In the genomic region with DNA sequence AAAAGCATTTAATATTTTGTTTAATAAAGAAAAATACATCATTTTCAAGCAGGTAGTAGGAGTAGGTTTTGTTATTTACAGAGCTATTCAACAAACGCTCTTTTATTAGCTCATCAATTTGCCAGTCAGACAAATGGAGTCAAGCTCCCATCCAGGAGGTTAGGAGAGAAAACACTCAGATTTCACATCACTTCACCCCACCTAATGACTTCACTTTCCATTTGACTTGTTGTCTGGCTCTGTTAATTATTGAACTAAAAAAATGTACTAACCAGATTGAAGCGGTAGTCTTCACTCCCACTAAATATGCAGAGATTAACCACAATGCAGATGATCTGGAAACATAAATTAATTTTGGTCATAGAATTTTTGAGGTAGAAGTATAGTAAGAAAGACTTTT, we compare ENCODE assay signal across 25 cellular contexts.
DNase-seq lines count a peak whose midpoint lies in the region; ATAC-seq, FAIRE-seq and TF ChIP-seq lines count a peak whose summit lies in the region.
"Had no signal": no experiment of that assay in that cellular context is flagged by ENCODE, and none has a peak within 500 bp of the region (broad histone marks: within the 10 kb centered on the region; RNA-seq: fewer than 3 reads in every experiment).

No MANE protein-coding gene starts in this region.

- no peaks in the 10 kb centered on the region for H3K36me3 ChIP-seq in GM12878 (ENCODE audit: control insufficient read depth in 2 of 2, insufficient read depth in 2 of 2, low read length in 1 of 2)
- H3K36me3 ChIP-seq: right atrium auricular region had no signal

- H4K20me1 ChIP-seq in GM12878 (ENCODE audit: control insufficient read depth, insufficient read depth), result no peaks in the 10 kb centered on the region

- TF ChIP-seq RAD21 in GM12878 (IDR thresholded peaks at IDR 0.05; ENCODE audit: insufficient read depth, low read depth, low read length), result no peak

- H3K4me2 ChIP-seq in GM12878 (ENCODE audit: control insufficient read depth, insufficient read depth), result no peak overlapping the region

- H2AFZ ChIP-seq in GM12878 (ENCODE audit: control insufficient read depth, low read depth, low read length), result no peak overlapping the region
- H2AFZ ChIP-seq: GM23248 had no signal

- BruUV-seq in GM12878 (replicated peaks; lab: Mats Ljungman, UMichigan), result no TSS peak

- POLR2A ChIA-PET in GM12878 (lab: Charles Lee), result no interaction called here

- no peak for FAIRE-seq in GM12878 (lab: Jason Lieb, UNC)
- FAIRE-seq: bronchial epithelial cell, keratinocyte had no signal

- CTCF ChIA-PET in GM12878 (lab: Yijun Ruan, JAX), result interaction anchor here (1.0 kb wide), 1 partner anchor 88 kb away, joined by 3 read pairs; no protein-coding TSS in a partner anchor

- TF ChIP-seq EP300 in GM12878 (IDR thresholded peaks at IDR 0.05; ENCODE audit: borderline replicate concordance in 1 of 2, control insufficient read depth in 1 of 2, low read depth in 2 of 2, low read length in 2 of 2), result peak in 1 of 2 experiments; percentile 26; a peak in 1 of 4 replicates

- H3K27me3 ChIP-seq in GM12878 (replicated peaks in 1 of 2; ENCODE audit: control insufficient read depth in 2 of 2, insufficient read depth in 2 of 2, low read length in 1 of 2) (no peaks in the 10 kb centered on the region), foreskin keratinocyte (no peaks in the 10 kb centered on the region)
- H3K27me3 ChIP-seq: right atrium auricular region had no signal

- DNase-seq in GM12878 (ENCODE audit: low read depth, low spot score), result no peak
- no peak for DNase-seq in ACHN
- no peak for DNase-seq in NCI-H1105 (lab: John Stamatoyannopoulos, UW)
- no peak for DNase-seq in NCI-H446 treated with DMSO at 0.1 percent for 48 hours (lab: John Stamatoyannopoulos, UW)
- DNase-seq in foreskin keratinocyte, result no peak
- DNase-seq: activated CD4-positive, alpha-beta T cell treated with anti-CD3 and anti-CD28 coated beads, Interleukin-2, amount 10 ng/mL, durations not matched to agents 24 days and 14 days; activated CD8-positive, alpha-beta memory T cell treated with anti-CD3 and anti-CD28 coated beads, Interleukin-2, amount 50 U/mL, for 4 hours; activated effector memory CD4-positive, alpha-beta T cell treated with anti-CD3 and anti-CD28 coated beads, Interleukin-2, amount 50 U/mL, for 16 hours; CD4-positive, CD25-positive, alpha-beta regulatory T cell; dermis blood vessel endothelial cell; DMS53; foreskin melanocyte; GM23248; hypothalamus; NCI-H69; occipital lobe; PC-3; SIG-M5; T-helper 1 cell had no signal

- H3K9me3 ChIP-seq in GM12878 (replicated peaks; ENCODE audit: control insufficient read depth, insufficient read depth, low read length), result no peaks in the 10 kb centered on the region

- RAD21 ChIA-PET in GM12878 (lab: Charles Lee; ENCODE audit: unreplicated experiment), result interaction anchor here (1.0 kb wide), 1 partner anchor 8 kb away, joined by 3 read pairs; no protein-coding TSS in a partner anchor

- H3K4me1 ChIP-seq in GM12878 (ENCODE audit: control insufficient read depth, insufficient read depth, low read length) (no peaks in the 10 kb centered on the region), foreskin keratinocyte (peaks cover 5% of the 10 kb centered on the region)
- H3K4me1 ChIP-seq: right atrium auricular region had no signal

- ATAC-seq in GM18508 (IDR thresholded peaks at IDR 0.05; ENCODE audit: insufficient read depth, unreplicated experiment) (peak; percentile 88), GM19467 (IDR thresholded peaks at IDR 0.05; ENCODE audit: unreplicated experiment) (peak; percentile 66), HG03108 (IDR thresholded peaks at IDR 0.05; ENCODE audit: unreplicated experiment) (peak; percentile 78), GM12878 (peak; percentile 84), foreskin keratinocyte (no peak)
- ATAC-seq: PC-3 had no signal

- SMC1A ChIA-PET in GM12878 (lab: Charles Lee; ENCODE audit: uncharacterized antibody, unreplicated experiment), result interaction anchor here (0.7 to 1.5 kb wide), 4 partner anchors 8 to 52 kb away, joined by 3 to 5 read pairs (median 4); no protein-coding TSS in a partner anchor

- intact Hi-C loops in GM12878 (cut with micrococcal nuclease; ENCODE audit: unreplicated experiment), result no loop called here

- TF ChIP-seq POLR2A in GM12878 (IDR thresholded peaks at IDR 0.05; ENCODE audit: low read depth, low read length), result no peak

- no peak overlapping the region for H3K4me3 ChIP-seq in GM12878
- H3K4me3 ChIP-seq: GM23248, right atrium auricular region had no signal

- TF ChIP-seq CTCF in GM12878 (IDR thresholded peaks at IDR 0.05 in 2 of 3, conservative IDR thresholded peaks at IDR 0.05 in 1 of 3; ENCODE audit: control insufficient read depth in 2 of 3, extremely low read depth in 1 of 3, insufficient read depth in 1 of 3, low read depth in 3 of 3, low read length in 3 of 3) (no peak), foreskin keratinocyte (conservative IDR thresholded peaks at IDR 0.05) (no peak)

- H3K27ac ChIP-seq in GM12878 (ENCODE audit: control insufficient read depth, insufficient read depth), result no peak overlapping the region
- no peak overlapping the region for H3K27ac ChIP-seq in foreskin keratinocyte
- H3K27ac ChIP-seq: GM23248, right atrium auricular region had no signal

- no peaks in the 10 kb centered on the region for H3K79me2 ChIP-seq in GM12878 (ENCODE audit: control insufficient read depth, insufficient read depth, low read length)

- in situ Hi-C loops in GM12878 (cut with MboI) (no loop called here), ACHN (cut with HindIII; ENCODE audit: low pct_ligation_motif_present, low pct_unique_long_range_greater_than_20kb, low sequenced_read_pairs) (no loop called here)

- no peak overlapping the region for H3K9ac ChIP-seq in GM12878 (ENCODE audit: control insufficient read depth, insufficient read depth, low read length)
- H3K9ac ChIP-seq: GM23248 had no signal

- 79% methylated on average over 2 of the region's 2 CpGs for whole genome bisulfite sequencing in GM12878 (ENCODE audit: insufficient coverage, insufficient replicate concordance, low lambda C conversion rate, missing lambda C conversion rate)

TF ChIP-seq in GM12878, 131 proteins besides CTCF, POLR2A, EP300 and RAD21:
- no peak for TF ChIP-seq ZBTB33 (IDR thresholded peaks at IDR 0.05)
- TF ChIP-seq RFX5 (IDR thresholded peaks at IDR 0.05; ENCODE audit: low read depth, low read length), result no peak
- peak; percentile 69 for TF ChIP-seq SKIL (IDR thresholded peaks at IDR 0.05; ENCODE audit: low read depth, poor library complexity, severe bottlenecking)
- no peak for TF ChIP-seq HDAC6 (IDR thresholded peaks at IDR 0.05; ENCODE audit: unreplicated experiment)
- TF ChIP-seq SUZ12 (IDR thresholded peaks at IDR 0.05; ENCODE audit: unreplicated experiment), result no peak
- TF ChIP-seq, protein P1, sequence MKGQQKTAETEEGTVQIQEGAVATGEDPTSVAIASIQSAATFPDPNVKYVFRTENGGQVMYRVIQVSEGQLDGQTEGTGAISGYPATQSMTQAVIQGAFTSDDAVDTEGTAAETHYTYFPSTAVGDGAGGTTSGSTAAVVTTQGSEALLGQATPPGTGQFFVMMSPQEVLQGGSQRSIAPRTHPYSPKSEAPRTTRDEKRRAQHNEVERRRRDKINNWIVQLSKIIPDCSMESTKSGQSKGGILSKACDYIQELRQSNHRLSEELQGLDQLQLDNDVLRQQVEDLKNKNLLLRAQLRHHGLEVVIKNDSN (IDR thresholded peaks at IDR 0.05; ENCODE audit: borderline replicate concordance, extremely low read length, insufficient read depth, low read depth, low read length), result no peak
- peak; percentile 77 for TF ChIP-seq ATF7 (IDR thresholded peaks at IDR 0.05; ENCODE audit: low read depth)
- peak; percentile 14; the same call in 1 of the 2 replicates for TF ChIP-seq JUNB (IDR thresholded peaks at IDR 0.05)
